In genomic region chr16:72426416-72426815, GRCh38 we compare ENCODE assay signal across 14 cellular contexts.
A peak's percentile ranks its signal among the peaks of the same experiment; 100 is the strongest.
DNase-seq lines count a peak whose midpoint lies in the region.
"Had no signal": no experiment of that assay in that cellular context is flagged by ENCODE, and none has a peak within 500 bp of the region (broad histone marks: within the 10 kb centered on the region; RNA-seq: fewer than 3 reads in every experiment).

No MANE protein-coding gene starts in this region.

- H3K9me3 ChIP-seq in MG63, result peaks cover 7% of the 10 kb centered on the region; the same call in 1 of the 2 replicates

- H3K27ac ChIP-seq in angular gyrus (ENCODE audit: low read depth, low read length), result peak overlapping the region; percentile 95
- H3K27ac ChIP-seq: SJSA1 had no signal

- no peak overlapping the region for H3K4me3 ChIP-seq in MG63
- H3K4me3 ChIP-seq: SJSA1 had no signal

- H3K36me3 ChIP-seq in MG63, result no peaks in the 10 kb centered on the region
- H3K36me3 ChIP-seq: SJSA1 had no signal

- intact Hi-C loops in head of caudate nucleus (cut with DNase I), result no loop called here

- DNase-seq in NCI-H748 (lab: John Stamatoyannopoulos, UW; ENCODE audit: unreplicated experiment) (peak; percentile 6), NCI-H748 treated with DMSO at 0.1 percent for 48 hours (lab: John Stamatoyannopoulos, UW) (no peak), head of caudate nucleus (peak in 29 of 42 donors; percentile 3 to 75 (median 40)), superior temporal gyrus (ENCODE audit: extremely low spot score) (peak; percentile 83), activated T-cell treated with anti-CD3 and anti-CD28 coated beads for 4 hours (no peak), kidney tubule cell (ENCODE audit: low spot score) (no peak), MG63 (no peak)
- DNase-seq: DMS153, NCI-H1930, NCI-H2227 treated with DMSO at 0.1 percent for 48 hours, NCI-H526 treated with DMSO at 0.1 percent for 48 hours, PC-3 had no signal

- H3K27me3 ChIP-seq in MG63, result no peaks in the 10 kb centered on the region
- H3K27me3 ChIP-seq: SJSA1 had no signal

Comparison
In these comparisons a context has a peak if more than half of its experiments do, and no peak if none do; other contexts are left out.
1. DNase-seq: peak in NCI-H748 (single experiment), head of caudate nucleus (29 of 42) and superior temporal gyrus (single experiment); none in NCI-H748 treated with DMSO at 0.1 percent for 48 hours (single experiment), activated T-cell treated with anti-CD3 and anti-CD28 coated beads for 4 hours (single experiment), kidney tubule cell (single experiment) and MG63 (single experiment).